Comparison of ENCODE assay signal across 20 cellular contexts in the genomic region with DNA sequence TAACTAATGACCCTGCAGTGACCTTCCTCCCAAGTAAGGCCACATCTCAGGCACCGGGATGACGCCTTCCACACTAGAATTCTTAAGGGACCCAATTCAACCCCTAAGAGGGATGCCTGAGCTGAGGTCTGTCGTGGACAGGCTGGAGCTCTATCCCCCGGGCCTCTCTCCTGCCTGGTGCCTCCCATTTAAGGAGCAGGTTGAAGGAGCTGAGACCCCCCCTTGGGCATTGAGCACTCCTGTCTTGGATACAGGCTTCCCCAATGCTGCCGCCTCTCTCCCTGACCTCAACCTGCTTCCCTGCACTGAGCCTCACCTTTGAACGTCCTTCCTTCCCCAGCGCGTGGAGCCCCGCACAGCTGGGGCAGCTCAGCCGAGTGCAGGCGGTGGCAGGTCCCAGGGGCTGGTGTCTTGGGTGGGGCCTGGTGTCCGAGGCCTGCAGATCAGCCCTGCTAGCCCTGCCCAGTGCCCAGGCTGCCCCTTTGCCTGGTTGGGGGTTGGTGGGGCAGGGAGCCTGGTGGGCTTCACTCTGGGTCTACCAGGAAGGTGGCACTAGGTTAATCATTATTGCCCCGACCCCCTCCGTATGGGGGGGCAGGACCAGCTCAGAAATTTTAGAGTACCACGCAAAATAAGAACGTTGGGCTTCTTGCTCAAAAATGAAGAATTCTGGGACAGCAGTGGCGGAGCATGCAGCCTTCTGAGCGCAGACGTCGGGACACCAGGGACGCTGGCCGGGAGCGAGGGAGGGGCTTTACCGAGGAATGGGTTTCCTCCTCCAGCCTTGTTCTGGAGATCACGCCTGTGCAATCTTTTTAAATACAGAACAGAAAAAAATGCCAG. TPM values are rescaled to one million over a fixed set of nuclear protein-coding genes. Genes with fewer than 3 reads are reported as not detected.
"Had no signal": no experiment of that assay in that cellular context is flagged by ENCODE, and none has a peak within 500 bp of the region (broad histone marks: within the 10 kb centered on the region; RNA-seq: fewer than 3 reads in every experiment).

No MANE protein-coding gene starts in this region.

- H3K4me1 Mint-ChIP-seq: activated naive CD8-positive, alpha-beta T cell treated with anti-CD3 and anti-CD28 coated beads, Interleukin-2, amount 50 U/mL, for 24 hours had no signal

- H3K9me3 Mint-ChIP-seq: activated CD4-positive, alpha-beta memory T cell treated with anti-CD3 and anti-CD28 coated beads, Interleukin-2, amount 10 ng/mL, durations not matched to agents 7 days and 5 days; activated naive CD8-positive, alpha-beta T cell treated with anti-CD3 and anti-CD28 coated beads, Interleukin-2, amount 50 U/mL, for 24 hours; activated T-helper 1 cell treated with anti-CD3 and anti-CD28 coated beads, Interleukin-12 subunit alpha, Interleukin-12 subunit beta, Interleukin-2, Interleukin-4 antibody, amounts not matched to agents 30 ng/mL and 10 ng/mL and 1 ng/mL, durations not matched to agents 14 hours and 24 hours and 36 hours; naive thymus-derived CD4-positive, alpha-beta T cell; stimulated activated naive CD8-positive, alpha-beta T cell treated with anti-CD3 and anti-CD28 coated beads, Interleukin-15, amount 100 ng/mL, for 72 hours had no signal

- H3K4me3 ChIP-seq: cardiac muscle cell, coronary artery, testis had no signal

- H3K4me3 Mint-ChIP-seq: activated CD4-positive, alpha-beta memory T cell treated with anti-CD3 and anti-CD28 coated beads, Interleukin-2, amount 10 ng/mL, durations not matched to agents 7 days and 5 days; activated naive CD8-positive, alpha-beta T cell treated with anti-CD3 and anti-CD28 coated beads, Interleukin-2, amount 50 U/mL, for 24 hours; activated T-helper 1 cell treated with anti-CD3 and anti-CD28 coated beads, Interleukin-12 subunit alpha, Interleukin-12 subunit beta, Interleukin-2, Interleukin-4 antibody, amounts not matched to agents 30 ng/mL and 10 ng/mL and 1 ng/mL, durations not matched to agents 14 hours and 24 hours and 36 hours; stimulated activated naive CD8-positive, alpha-beta T cell treated with anti-CD3 and anti-CD28 coated beads, Interleukin-15, amount 100 ng/mL, for 72 hours had no signal

- H3K36me3 Mint-ChIP-seq: naive thymus-derived CD4-positive, alpha-beta T cell had no signal

- DNase-seq: activated CD4-positive, alpha-beta memory T cell treated with anti-CD3 and anti-CD28 coated beads, Interleukin-2, amount 10 ng/mL, durations not matched to agents 7 days and 5 days; activated CD4-positive, alpha-beta T cell treated with anti-CD3 and anti-CD28 coated beads for 1 hour; activated naive CD4-positive, alpha-beta T cell treated with Interleukin-2 at 50 U/mL for 16 hours; activated naive CD8-positive, alpha-beta T cell treated with anti-CD3 and anti-CD28 coated beads, Interleukin-2, amount 50 U/mL, for 24 hours; effector CD4-positive, alpha-beta T cell; foreskin melanocyte; naive thymus-derived CD4-positive, alpha-beta T cell; stimulated activated CD4-positive, alpha-beta T cell treated with anti-CD3 and anti-CD28 coated beads, Interleukin-4, amount 100 ng/mL, for 4 hours; stimulated activated naive CD8-positive, alpha-beta T cell treated with anti-CD3 and anti-CD28 coated beads, Interleukin-15, amount 100 ng/mL, for 72 hours; testis had no signal

- H3K36me3 ChIP-seq: cardiac muscle cell had no signal

- H3K4me1 ChIP-seq: testis had no signal

- H3K9me3 ChIP-seq: testis had no signal

- H3K27ac Mint-ChIP-seq: activated CD4-positive, alpha-beta memory T cell treated with anti-CD3 and anti-CD28 coated beads, Interleukin-2, amount 10 ng/mL, durations not matched to agents 7 days and 5 days; activated naive CD8-positive, alpha-beta T cell treated with anti-CD3 and anti-CD28 coated beads, Interleukin-2, amount 50 U/mL, for 24 hours; activated T-helper 1 cell treated with anti-CD3 and anti-CD28 coated beads, Interleukin-12 subunit alpha, Interleukin-12 subunit beta, Interleukin-2, Interleukin-4 antibody, amounts not matched to agents 30 ng/mL and 10 ng/mL and 1 ng/mL, durations not matched to agents 14 hours and 24 hours and 36 hours had no signal

- ATAC-seq: activated naive CD8-positive, alpha-beta T cell treated with anti-CD3 and anti-CD28 coated beads, Interleukin-2, amount 50 U/mL, for 24 hours; naive thymus-derived CD4-positive, alpha-beta T cell had no signal

RNA-seq across cellular contexts. Expression of a gene that starts 20.0 kb away (rescaled TPM):
- total RNA-seq: activated CD4-positive, alpha-beta memory T cell treated with anti-CD3 and anti-CD28 coated beads, Interleukin-2, amount 10 ng/mL, durations not matched to agents 7 days and 5 days; activated T-helper 1 cell treated with anti-CD3 and anti-CD28 coated beads, Interleukin-12 subunit alpha, Interleukin-12 subunit beta, Interleukin-2, Interleukin-4 antibody, amounts not matched to agents 30 ng/mL and 10 ng/mL and 1 ng/mL, durations not matched to agents 14 hours and 24 hours and 36 hours; astrocyte; cardiac muscle cell; lung microvascular endothelial cell; naive thymus-derived CD4-positive, alpha-beta T cell; osteoblast; pulmonary artery endothelial cell; T-helper 2 cell treated with Interferon-gamma antibody and Interleukin-4, amounts not matched to agents 100 ng/mL and 5 ng/mL, for 36 hours; ureter had no signal
- polyA plus RNA-seq: cardiac muscle cell; keratinocyte; naive thymus-derived CD4-positive, alpha-beta T cell had no signal
